12 cellular contexts compared by ENCODE assay signal in the genomic region with DNA sequence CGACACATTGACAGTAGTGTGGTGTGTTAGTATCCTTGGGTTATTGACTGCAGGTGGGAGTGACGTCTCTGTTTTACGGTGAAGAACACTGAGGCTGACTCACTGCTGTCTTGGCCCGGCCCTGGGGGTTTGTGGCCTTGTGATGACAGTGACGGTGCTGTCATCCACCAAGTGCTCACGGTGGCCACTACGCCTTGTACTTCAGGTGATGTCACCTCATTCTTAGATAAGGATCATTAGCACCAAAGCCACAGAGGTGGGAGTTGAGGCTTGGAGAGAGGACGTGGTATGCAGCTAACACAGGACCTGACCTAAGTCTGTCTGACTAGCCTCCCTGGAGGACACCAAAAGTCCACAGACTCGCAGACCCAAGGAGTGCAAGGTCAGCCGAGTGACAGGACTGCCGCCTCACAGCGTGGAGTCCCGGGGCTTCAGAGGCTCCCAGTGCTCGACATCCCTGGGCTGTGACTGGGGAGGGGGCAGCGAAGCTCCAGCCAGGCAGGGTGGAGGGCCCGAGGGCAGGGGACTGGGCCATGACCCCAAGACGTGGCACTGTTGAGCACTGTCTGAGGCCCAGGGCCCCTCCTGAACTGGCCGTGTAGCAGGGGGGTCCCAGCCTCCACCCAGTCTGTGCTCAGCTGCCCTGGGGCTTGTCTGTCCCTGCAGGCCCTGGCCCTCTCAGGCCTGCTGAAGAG. TPM values are rescaled to one million over a fixed set of nuclear protein-coding genes. Genes with fewer than 3 reads are reported as not detected.
DNase-seq lines count a peak whose midpoint lies in the region; ATAC-seq, FAIRE-seq and TF ChIP-seq lines count a peak whose summit lies in the region.
"Had no signal": no experiment of that assay in that cellular context is flagged by ENCODE, and none has a peak within 500 bp of the region (broad histone marks: within the 10 kb centered on the region; RNA-seq: fewer than 3 reads in every experiment).

No MANE protein-coding gene starts in this region.

- POLR2A ChIA-PET in GM12878 (lab: Charles Lee) = no interaction called here

- H3K4me2 ChIP-seq in GM12878 (ENCODE audit: control insufficient read depth, insufficient read depth) = no peak overlapping the region

- ATAC-seq in T-helper 17 cell (peak; percentile 67), GM12878 (peak; percentile 77), GM18907 (IDR thresholded peaks at IDR 0.05; ENCODE audit: unreplicated experiment) (no peak), HG03378 (IDR thresholded peaks at IDR 0.05; ENCODE audit: unreplicated experiment) (no peak)

- TF ChIP-seq RAD21 in GM12878 (IDR thresholded peaks at IDR 0.05; ENCODE audit: insufficient read depth, low read depth, low read length) = no peak

- TF ChIP-seq POLR2A in GM12878 (IDR thresholded peaks at IDR 0.05; ENCODE audit: low read depth, low read length) = no peak

- H3K27ac Mint-ChIP-seq in T-helper 17 cell = no peak overlapping the region

- no peaks in the 10 kb centered on the region for H3K79me2 ChIP-seq in GM12878 (ENCODE audit: control insufficient read depth, insufficient read depth, low read length)

- no peaks in the 10 kb centered on the region for H3K9me3 ChIP-seq in T-helper 17 cell (ENCODE audit: control insufficient read depth, low read length, poor library complexity, severe bottlenecking)
- no peaks in the 10 kb centered on the region for H3K9me3 ChIP-seq in GM12878 (replicated peaks; ENCODE audit: control insufficient read depth, insufficient read depth, low read length)
- H3K9me3 ChIP-seq: upper lobe of left lung had no signal

- H3K36me3 Mint-ChIP-seq in T-helper 17 cell (ENCODE audit: low read depth) = no peaks in the 10 kb centered on the region

- DNase-seq in Daoy (ENCODE audit: low read depth) = peak; percentile 57
- DNase-seq in T-helper 17 cell = no peak
- DNase-seq in GM12878 (ENCODE audit: low read depth, low spot score) = no peak
- DNase-seq in stimulated activated CD4-positive, alpha-beta T cell treated with anti-CD3 and anti-CD28 coated beads, Interleukin-2, amount 100 ng/mL, for 24 hours = peak; percentile 28 to 41
- no peak for DNase-seq in NCI-H69 (lab: John Stamatoyannopoulos, UW)
- no peak for DNase-seq in KBM-7
- DNase-seq: NCI-H1105, RPMI8226 had no signal

- TF ChIP-seq EP300 in GM12878 (IDR thresholded peaks at IDR 0.05; ENCODE audit: borderline replicate concordance in 1 of 2, control insufficient read depth in 1 of 2, low read depth in 2 of 2, low read length in 2 of 2) = peak in 1 of 2 experiments; percentile 56; a peak in 2 of 4 replicates

- CTCF ChIA-PET in GM12878 (lab: Yijun Ruan, JAX) = interaction anchor here (1.2 kb wide), 1 partner anchor 197 kb away, joined by 3 read pairs; no protein-coding TSS in a partner anchor

- no peak overlapping the region for H3K27ac ChIP-seq in GM12878 (ENCODE audit: control insufficient read depth, insufficient read depth)
- H3K27ac ChIP-seq: upper lobe of left lung had no signal

- H3K4me3 Mint-ChIP-seq in T-helper 17 cell = no peak overlapping the region

- no TSS peak for BruUV-seq in GM12878 (replicated peaks; lab: Mats Ljungman, UMichigan)

- H3K36me3 ChIP-seq in GM12878 (ENCODE audit: control insufficient read depth in 2 of 2, insufficient read depth in 2 of 2, low read length in 1 of 2) = peaks cover 0 to 3% of the 10 kb centered on the region in 2 experiments; a peak in 1 of 4 replicates

- H3K9ac ChIP-seq in GM12878 (ENCODE audit: control insufficient read depth, insufficient read depth, low read length) = no peak overlapping the region

- H3K27me3 ChIP-seq in GM12878 (replicated peaks in 1 of 2; ENCODE audit: control insufficient read depth in 2 of 2, insufficient read depth in 2 of 2, low read length in 1 of 2) = no peaks in the 10 kb centered on the region
- H3K27me3 ChIP-seq: upper lobe of left lung had no signal

- intact Hi-C loops in GM12878 (cut with micrococcal nuclease; ENCODE audit: unreplicated experiment) = no loop called here

- H4K20me1 ChIP-seq in GM12878 (ENCODE audit: control insufficient read depth, insufficient read depth) = no peaks in the 10 kb centered on the region

- H3K4me1 Mint-ChIP-seq in T-helper 17 cell = peaks cover 2% of the 10 kb centered on the region

- SMC1A ChIA-PET in GM12878 (lab: Charles Lee; ENCODE audit: uncharacterized antibody, unreplicated experiment) = interaction anchor here (0.8 kb wide), 1 partner anchor 27 kb away, joined by 3 read pairs; no protein-coding TSS in a partner anchor

- RAD21 ChIA-PET in GM12878 (lab: Charles Lee; ENCODE audit: unreplicated experiment) = no interaction called here

- H2AFZ ChIP-seq in GM12878 (ENCODE audit: control insufficient read depth, low read depth, low read length) = no peak overlapping the region

- H3K4me3 ChIP-seq in GM12878 = no peak overlapping the region
- H3K4me3 ChIP-seq: upper lobe of left lung had no signal

- no peaks in the 10 kb centered on the region for H3K4me1 ChIP-seq in GM12878 (ENCODE audit: control insufficient read depth, insufficient read depth, low read length)
- H3K4me1 ChIP-seq: upper lobe of left lung had no signal

- 47% methylated on average over 15 of the region's 18 CpGs for WGBS in GM12878 (ENCODE audit: insufficient coverage, insufficient replicate concordance, low lambda C conversion rate, missing lambda C conversion rate)

- in situ Hi-C loops in GM12878 (cut with MboI) (loop anchor here (25.0 kb wide), 1 partner anchor 325 kb away; no protein-coding TSS in a partner anchor), KBM-7 (cut with MboI; ENCODE audit: low pct_unique_long_range_greater_than_20kb, low sequenced_read_pairs) (loop anchor here (25.0 kb wide), 3 partner anchors 200 to 725 kb away; a partner anchor contains a TSS)

- TF ChIP-seq CTCF in GM12878 (IDR thresholded peaks at IDR 0.05 in 2 of 3, conservative IDR thresholded peaks at IDR 0.05 in 1 of 3; ENCODE audit: control insufficient read depth in 2 of 3, extremely low read depth in 1 of 3, insufficient read depth in 1 of 3, low read depth in 3 of 3, low read length in 3 of 3) = no peak

- no peak for FAIRE-seq in GM12878 (lab: Jason Lieb, UNC)
- FAIRE-seq: keratinocyte had no signal

- peaks cover 6% of the 10 kb centered on the region for H3K27me3 Mint-ChIP-seq in T-helper 17 cell

TF ChIP-seq in GM12878, 131 proteins besides CTCF, POLR2A, EP300 and RAD21 (continues in another document):
- TF ChIP-seq NRF1 (conservative IDR thresholded peaks at IDR 0.05; ENCODE audit: low read depth, low read length) = no peak
- TF ChIP-seq, protein P1, sequence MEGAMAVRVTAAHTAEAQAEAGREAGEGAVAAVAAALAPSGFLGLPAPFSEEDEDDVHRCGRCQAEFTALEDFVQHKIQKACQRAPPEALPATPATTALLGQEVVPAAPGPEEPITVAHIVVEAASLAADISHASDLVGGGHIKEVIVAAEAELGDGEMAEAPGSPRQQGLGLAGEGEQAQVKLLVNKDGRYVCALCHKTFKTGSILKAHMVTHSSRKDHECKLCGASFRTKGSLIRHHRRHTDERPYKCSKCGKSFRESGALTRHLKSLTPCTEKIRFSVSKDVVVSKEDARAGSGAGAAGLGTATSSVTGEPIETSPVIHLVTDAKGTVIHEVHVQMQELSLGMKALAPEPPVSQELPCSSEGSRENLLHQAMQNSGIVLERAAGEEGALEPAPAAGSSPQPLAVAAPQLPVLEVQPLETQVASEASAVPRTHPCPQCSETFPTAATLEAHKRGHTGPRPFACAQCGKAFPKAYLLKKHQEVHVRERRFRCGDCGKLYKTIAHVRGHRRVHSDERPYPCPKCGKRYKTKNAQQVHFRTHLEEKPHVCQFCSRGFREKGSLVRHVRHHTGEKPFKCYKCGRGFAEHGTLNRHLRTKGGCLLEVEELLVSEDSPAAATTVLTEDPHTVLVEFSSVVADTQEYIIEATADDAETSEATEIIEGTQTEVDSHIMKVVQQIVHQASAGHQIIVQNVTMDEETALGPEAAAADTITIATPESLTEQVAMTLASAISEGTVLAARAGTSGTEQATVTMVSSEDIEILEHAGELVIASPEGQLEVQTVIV (IDR thresholded peaks at IDR 0.05; ENCODE audit: borderline replicate concordance, partially characterized antibody) = no peak
- no peak for TF ChIP-seq POLR2AphosphoS5 (IDR thresholded peaks at IDR 0.05; ENCODE audit: low read length)
- no peak for TF ChIP-seq SRF (IDR thresholded peaks at IDR 0.05; ENCODE audit: low read depth in 2 of 2, low read length in 2 of 2)

RNA-seq across cellular contexts. Expression of a gene that starts 56.5 kb away (rescaled TPM):
- 23.4 and 38.9 TPM in 2 replicates for total RNA-seq in Daoy (2014; rRNA removed; shearing (Covaris generic))
- 10 to 100 TPM; 53.0 to 59.1 TPM for total RNA-seq in T-helper 17 cell
- 84.6 and 91.9 TPM in 2 replicates for total RNA-seq in GM12878 (2013; cell fraction: nucleolus; rRNA removed)
- 45.2 and 52.2 TPM in 2 replicates for total RNA-seq in GM12878 (2014; rRNA removed)
- total RNA-seq in GM12878 (2014; rRNA removed; fragmentation: Illumina TruSeq; extraction: Trizol) = 57.3 and 59.3 TPM in 2 replicates
- total RNA-seq in GM12878 (2021) = 92.3 and 93.8 TPM in 2 replicates
- 39.1 TPM for polyA plus RNA-seq in GM12878 (2011; ENCODE audit: low read depth)
- polyA plus RNA-seq in GM12878 (2011; rRNA removed) = 66.9 and 82.8 TPM in 2 replicates
- polyA plus RNA-seq in GM12878 (2011; cell fraction: cytosol; rRNA removed) = 78.5 and 82.7 TPM in 2 replicates
- 90.3 and 97.2 TPM in 2 replicates for polyA plus RNA-seq in GM12878 (2011; cell fraction: nucleus; rRNA removed)
- polyA plus RNA-seq in GM12878 (2012) = 46.2 and 56.8 TPM in 2 replicates
- 72.0 and 73.0 TPM in 2 replicates for polyA plus RNA-seq in GM12878 (2014; fragmentation: Illumina TruSeq; extraction: Trizol)
- polyA plus RNA-seq in GM12878 (2014; fragmentation: Nextera tagmentation; extraction: Ambion mirVana) = 10 to 100 TPM; 45.1 to 72.5 TPM
- polyA plus RNA-seq in GM12878 (2014; rRNA removed) = 59.2 and 63.0 TPM in 2 replicates
- polyA plus RNA-seq in GM12878 (2016; fragmentation: Nextera tagmentation; extraction: Ambion mirVana) = 10 to 100 TPM; 92.5 to 95.5 TPM
- polyA minus RNA-seq in GM12878 (2011; rRNA and poly(A)+ RNA removed) = 101 and 114 TPM in 2 replicates
- polyA minus RNA-seq in GM12878 (2011; cell fraction: cytosol; rRNA and poly(A)+ RNA removed) = 44.4 and 58.6 TPM in 2 replicates
- polyA minus RNA-seq in GM12878 (2011; cell fraction: nucleus; rRNA and poly(A)+ RNA removed) = 44.4 and 74.2 TPM in 2 replicates

Comparison
In these comparisons a context has a peak if more than half of its experiments do, and no peak if none do; other contexts are left out.
1. DNase-seq: peak in Daoy (single experiment) and stimulated activated CD4-positive, alpha-beta T cell treated with anti-CD3 and anti-CD28 coated beads, Interleukin-2, amount 100 ng/mL, for 24 hours (2 of 2); none in T-helper 17 cell (0 of 3), GM12878 (single experiment), NCI-H69 (single experiment) and KBM-7 (single experiment).
2. ATAC-seq: peak in T-helper 17 cell (single experiment) and GM12878 (single experiment); none in GM18907 (single experiment) and HG03378 (single experiment).